ENCODE assay signal across 1 cellular context in the genomic region with DNA sequence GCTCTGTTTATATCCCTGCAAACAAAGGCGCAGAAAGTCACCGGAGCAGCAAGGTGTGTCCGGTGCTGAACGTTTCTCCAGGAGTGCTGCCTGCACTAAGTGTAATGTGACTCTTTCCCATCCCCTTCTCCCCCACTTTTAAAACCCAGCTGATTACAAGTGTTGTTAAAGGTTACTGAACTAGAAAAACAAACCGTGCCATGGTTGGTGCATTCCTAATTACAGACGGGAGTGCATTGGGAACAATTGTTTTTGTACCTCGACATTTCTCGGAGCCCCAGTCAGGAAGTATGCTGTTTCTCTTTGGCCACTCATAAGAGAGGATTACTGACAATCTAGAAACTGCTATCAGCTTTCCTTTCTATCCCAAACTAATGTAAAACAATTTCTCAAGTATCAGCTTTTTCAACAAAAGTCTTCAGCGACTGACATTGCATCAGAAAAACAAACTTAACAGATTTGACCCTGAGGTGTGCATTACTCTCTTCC.
TF ChIP-seq lines count a peak whose summit lies in the region.

No MANE protein-coding gene starts in this region.

TF ChIP-seq in GM23338, 12 proteins besides CTCF, POLR2A, EP300 and RAD21 (continued from another document):
- TF ChIP-seq, protein P1, sequence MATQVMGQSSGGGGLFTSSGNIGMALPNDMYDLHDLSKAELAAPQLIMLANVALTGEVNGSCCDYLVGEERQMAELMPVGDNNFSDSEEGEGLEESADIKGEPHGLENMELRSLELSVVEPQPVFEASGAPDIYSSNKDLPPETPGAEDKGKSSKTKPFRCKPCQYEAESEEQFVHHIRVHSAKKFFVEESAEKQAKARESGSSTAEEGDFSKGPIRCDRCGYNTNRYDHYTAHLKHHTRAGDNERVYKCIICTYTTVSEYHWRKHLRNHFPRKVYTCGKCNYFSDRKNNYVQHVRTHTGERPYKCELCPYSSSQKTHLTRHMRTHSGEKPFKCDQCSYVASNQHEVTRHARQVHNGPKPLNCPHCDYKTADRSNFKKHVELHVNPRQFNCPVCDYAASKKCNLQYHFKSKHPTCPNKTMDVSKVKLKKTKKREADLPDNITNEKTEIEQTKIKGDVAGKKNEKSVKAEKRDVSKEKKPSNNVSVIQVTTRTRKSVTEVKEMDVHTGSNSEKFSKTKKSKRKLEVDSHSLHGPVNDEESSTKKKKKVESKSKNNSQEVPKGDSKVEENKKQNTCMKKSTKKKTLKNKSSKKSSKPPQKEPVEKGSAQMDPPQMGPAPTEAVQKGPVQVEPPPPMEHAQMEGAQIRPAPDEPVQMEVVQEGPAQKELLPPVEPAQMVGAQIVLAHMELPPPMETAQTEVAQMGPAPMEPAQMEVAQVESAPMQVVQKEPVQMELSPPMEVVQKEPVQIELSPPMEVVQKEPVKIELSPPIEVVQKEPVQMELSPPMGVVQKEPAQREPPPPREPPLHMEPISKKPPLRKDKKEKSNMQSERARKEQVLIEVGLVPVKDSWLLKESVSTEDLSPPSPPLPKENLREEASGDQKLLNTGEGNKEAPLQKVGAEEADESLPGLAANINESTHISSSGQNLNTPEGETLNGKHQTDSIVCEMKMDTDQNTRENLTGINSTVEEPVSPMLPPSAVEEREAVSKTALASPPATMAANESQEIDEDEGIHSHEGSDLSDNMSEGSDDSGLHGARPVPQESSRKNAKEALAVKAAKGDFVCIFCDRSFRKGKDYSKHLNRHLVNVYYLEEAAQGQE (IDR thresholded peaks at IDR 0.05; ENCODE audit: unreplicated experiment) = no peak
- no peak for TF ChIP-seq JUNB (IDR thresholded peaks at IDR 0.05; ENCODE audit: unreplicated experiment)
- TF ChIP-seq POLR2AphosphoS5 (IDR thresholded peaks at IDR 0.05; ENCODE audit: low read depth) = no peak
- TF ChIP-seq NANOG (IDR thresholded peaks at IDR 0.05; ENCODE audit: borderline replicate concordance) = no peak
- no peak for TF ChIP-seq EZH2phosphoT487 (IDR thresholded peaks at IDR 0.05; ENCODE audit: unreplicated experiment)
- TF ChIP-seq ZNF331 (CRISPR knock-in tag; IDR thresholded peaks at IDR 0.05; ENCODE audit: low read depth) = no peak
- TF ChIP-seq STAT1 (IDR thresholded peaks at IDR 0.05; ENCODE audit: unreplicated experiment) = no peak
- no peak for TF ChIP-seq EZH2 (IDR thresholded peaks at IDR 0.05; ENCODE audit: low read depth, unreplicated experiment)
- no peak for TF ChIP-seq CREB1 (CRISPR knock-in tag; IDR thresholded peaks at IDR 0.05; ENCODE audit: low read depth)
